Comparison of ENCODE assay signal across 10 cellular contexts in the genomic region with DNA sequence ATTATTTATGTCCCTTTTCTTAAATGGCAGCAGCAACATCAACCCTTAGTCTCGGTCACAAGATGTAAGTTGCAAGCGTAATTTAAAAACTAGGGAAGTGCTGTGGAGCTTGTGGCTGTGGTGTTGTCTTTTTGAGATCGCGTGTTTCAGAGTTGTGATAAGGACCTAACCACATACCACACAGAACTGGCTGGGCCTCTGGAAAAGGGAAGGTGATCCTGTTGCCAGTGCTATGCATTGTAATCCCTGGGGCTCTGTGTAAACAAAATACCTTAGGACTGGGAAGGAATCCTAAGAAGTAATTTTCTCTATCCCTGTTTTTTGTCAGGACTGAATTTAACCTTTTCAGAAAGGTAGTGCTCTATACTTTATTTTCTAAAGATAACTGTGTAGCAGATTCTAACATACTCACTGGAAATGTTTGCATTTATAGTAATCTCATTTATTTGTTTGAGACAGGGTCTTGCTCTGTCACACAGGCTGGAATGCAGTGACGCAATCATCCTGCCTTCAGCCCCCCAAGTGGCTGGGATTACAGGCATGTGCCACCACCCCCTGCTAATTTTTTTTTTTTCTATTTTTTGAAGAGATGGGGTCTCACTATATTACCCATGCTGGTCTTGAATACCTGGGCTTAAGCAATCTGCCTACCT.
DNase-seq lines count a peak whose midpoint lies in the region; ATAC-seq and TF ChIP-seq lines count a peak whose summit lies in the region.
"Had no signal": no experiment of that assay in that cellular context is flagged by ENCODE, and none has a peak within 500 bp of the region (broad histone marks: within the 10 kb centered on the region; RNA-seq: fewer than 3 reads in every experiment).

No MANE protein-coding gene starts in this region.

- CTCF ChIA-PET in SK-N-SH (lab: Yijun Ruan, JAX) = interaction anchor here (0.7 to 3.5 kb wide), 2 partner anchors 35 to 162 kb away, joined by 3 to 13 read pairs; no protein-coding TSS in a partner anchor

- H3K27ac ChIP-seq in SK-N-SH (ENCODE audit: low read depth in 2 of 2, low read length in 1 of 2) = no peak overlapping the region
- H3K27ac ChIP-seq in smooth muscle cell (ENCODE audit: low read depth) = no peak overlapping the region
- H3K27ac ChIP-seq: epithelial cell of prostate had no signal

- H3K4me3 ChIP-seq in SK-N-SH (ENCODE audit: low read depth in 2 of 2, low read length in 1 of 2) (no peak overlapping the region), smooth muscle cell (no peak overlapping the region), lower leg skin (ENCODE audit: low read depth, poor library complexity, severe bottlenecking) (no peak overlapping the region)

- no peak for TF ChIP-seq RAD21 in SK-N-SH (IDR thresholded peaks at IDR 0.05; ENCODE audit: low read length)

- DNase-seq in SK-N-SH (no peak), SKM-1 (lab: John Stamatoyannopoulos, UW; ENCODE audit: unreplicated experiment) (peak; percentile 90), iPS DF 4.7 (ENCODE audit: extremely low read depth, low spot score) (peak; percentile 51), smooth muscle cell (lab: John Stamatoyannopoulos, UW; ENCODE audit: unreplicated experiment) (no peak), omental fat pad (ENCODE audit: low spot score) (no peak), lower leg skin (ENCODE audit: low spot score in 2 of 2) (no peak)
- DNase-seq in activated CD4-positive, alpha-beta T cell treated with anti-CD3 and anti-CD28 coated beads for 48 hours = no peak

- 92% methylated on average over 5 of the region's 5 CpGs for WGBS in SK-N-SH (ENCODE audit: low lambda C conversion rate)
- WGBS in smooth muscle cell (ENCODE audit: low lambda C conversion rate) = 13% methylated on average over 5 of the region's 5 CpGs
- 70 to 84% methylated on average over 5 of the region's 5 CpGs for WGBS in lower leg skin, 2 donors

- peaks cover 0 to 6% of the 10 kb centered on the region in 2 experiments; a peak in 3 of 4 replicates for H3K4me1 ChIP-seq in SK-N-SH (ENCODE audit: control insufficient read depth in 1 of 2, insufficient read depth in 2 of 2, low read depth in 1 of 2, low read length in 1 of 2)
- peaks cover 15% of the 10 kb centered on the region for H3K4me1 ChIP-seq in smooth muscle cell (ENCODE audit: low read depth)

- no peaks in the 10 kb centered on the region for H3F3A ChIP-seq in SK-N-SH (replicated peaks; ENCODE audit: insufficient read depth)
- no peaks in the 10 kb centered on the region for H3F3A ChIP-seq in smooth muscle cell (ENCODE audit: low read depth)

- H3K27me3 ChIP-seq in SK-N-SH (ENCODE audit: insufficient read depth) (no peaks in the 10 kb centered on the region), smooth muscle cell (ENCODE audit: low read depth) (no peaks in the 10 kb centered on the region)

- H3K9me2 ChIP-seq in SK-N-SH = no peaks in the 10 kb centered on the region

- H3K79me2 ChIP-seq in SK-N-SH (ENCODE audit: insufficient read depth) = no peaks in the 10 kb centered on the region
- no peaks in the 10 kb centered on the region for H3K79me2 ChIP-seq in smooth muscle cell (ENCODE audit: low read depth)

- TF ChIP-seq EP300 in SK-N-SH (IDR thresholded peaks at IDR 0.05; ENCODE audit: borderline replicate concordance in 1 of 2, low read depth in 1 of 2, low read length in 1 of 2) = no peak

- no peak overlapping the region for H2AFZ ChIP-seq in SK-N-SH (ENCODE audit: low read depth)
- no peak overlapping the region for H2AFZ ChIP-seq in smooth muscle cell (ENCODE audit: low read depth)

- ATAC-seq in SK-N-SH treated with all-trans-retinoic acid at 6 μM for 48 hours (peak; percentile 70), omental fat pad (ENCODE audit: low FRiP score) (no peak)
- ATAC-seq: T-cell had no signal

- POLR2A ChIA-PET in SK-N-SH (lab: Yijun Ruan, JAX) = interaction anchor here (0.6 kb wide), 1 partner anchor 64 kb away, joined by 5 read pairs; no protein-coding TSS in a partner anchor

- H3K9ac ChIP-seq in SK-N-SH (no peak overlapping the region; the same call in 1 of the 2 replicates), smooth muscle cell (ENCODE audit: low read depth) (no peak overlapping the region)

- H4K20me1 ChIP-seq in SK-N-SH (ENCODE audit: insufficient read depth) = no peaks in the 10 kb centered on the region
- H4K20me1 ChIP-seq in smooth muscle cell (ENCODE audit: low read depth) = peaks cover 12% of the 10 kb centered on the region

- TF ChIP-seq POLR2A in lower leg skin (IDR thresholded peaks at IDR 0.05) = no peak

- H3K9me3 ChIP-seq in SK-N-SH (no peaks in the 10 kb centered on the region), smooth muscle cell (replicated peaks; ENCODE audit: low read depth) (no peaks in the 10 kb centered on the region)

- intact Hi-C loops in lower leg skin (cut with DNase I; ENCODE audit: low total_unique reads) = no loop called here

- H3K4me2 ChIP-seq in SK-N-SH = no peak overlapping the region
- H3K4me2 ChIP-seq in smooth muscle cell = peak overlapping the region; percentile 34

- H3K36me3 ChIP-seq in SK-N-SH (replicated peaks in 1 of 2; ENCODE audit: control insufficient read depth in 1 of 2, insufficient read depth in 2 of 2, low read length in 1 of 2) = no peaks in the 10 kb centered on the region
- no peaks in the 10 kb centered on the region for H3K36me3 ChIP-seq in smooth muscle cell (ENCODE audit: low read depth)

- TF ChIP-seq CTCF in SK-N-SH (IDR thresholded peaks at IDR 0.05) (no peak), smooth muscle cell (IDR thresholded peaks at IDR 0.05; ENCODE audit: borderline replicate concordance, insufficient read depth, poor library complexity, severe bottlenecking) (no peak), omental fat pad (IDR thresholded peaks at IDR 0.05) (no peak), lower leg skin (IDR thresholded peaks at IDR 0.05) (no peak)

TF ChIP-seq in SK-N-SH treated with all-trans-retinoic acid at 6 μM for 48 hours, 23 proteins besides CTCF, POLR2A, EP300 and RAD21:
- peak; percentile 29; the same call in 1 of the 2 replicates for TF ChIP-seq ISL1 (CRISPR knock-in tag; IDR thresholded peaks at IDR 0.05)
- TF ChIP-seq SNAI2 (CRISPR knock-in tag; IDR thresholded peaks at IDR 0.05) = no peak
TF ChIP-seq in SK-N-SH treated with all-trans-retinoic acid at 6 μM for 48 hours: peak in this region for 1.

TF ChIP-seq in SK-N-SH, 30 proteins besides CTCF, POLR2A, EP300 and RAD21:
- TF ChIP-seq, protein P1, sequence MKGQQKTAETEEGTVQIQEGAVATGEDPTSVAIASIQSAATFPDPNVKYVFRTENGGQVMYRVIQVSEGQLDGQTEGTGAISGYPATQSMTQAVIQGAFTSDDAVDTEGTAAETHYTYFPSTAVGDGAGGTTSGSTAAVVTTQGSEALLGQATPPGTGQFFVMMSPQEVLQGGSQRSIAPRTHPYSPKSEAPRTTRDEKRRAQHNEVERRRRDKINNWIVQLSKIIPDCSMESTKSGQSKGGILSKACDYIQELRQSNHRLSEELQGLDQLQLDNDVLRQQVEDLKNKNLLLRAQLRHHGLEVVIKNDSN (IDR thresholded peaks at IDR 0.05; ENCODE audit: borderline replicate concordance, low read depth) = no peak
- TF ChIP-seq SIN3A (IDR thresholded peaks at IDR 0.05; ENCODE audit: borderline replicate concordance, low read depth, low read length) (no peak), POLR2AphosphoS5 (IDR thresholded peaks at IDR 0.05; ENCODE audit: low read depth, low read length) (no peak)

Comparison
In these comparisons a context has a peak if more than half of its experiments do, and no peak if none do; other contexts are left out.
1. DNase-seq: peak in SKM-1 (single experiment) and iPS DF 4.7 (single experiment); none in SK-N-SH (single experiment), smooth muscle cell (single experiment), activated CD4-positive, alpha-beta T cell treated with anti-CD3 and anti-CD28 coated beads for 48 hours (single experiment), omental fat pad (single experiment) and lower leg skin (0 of 2).